In the genomic region with DNA sequence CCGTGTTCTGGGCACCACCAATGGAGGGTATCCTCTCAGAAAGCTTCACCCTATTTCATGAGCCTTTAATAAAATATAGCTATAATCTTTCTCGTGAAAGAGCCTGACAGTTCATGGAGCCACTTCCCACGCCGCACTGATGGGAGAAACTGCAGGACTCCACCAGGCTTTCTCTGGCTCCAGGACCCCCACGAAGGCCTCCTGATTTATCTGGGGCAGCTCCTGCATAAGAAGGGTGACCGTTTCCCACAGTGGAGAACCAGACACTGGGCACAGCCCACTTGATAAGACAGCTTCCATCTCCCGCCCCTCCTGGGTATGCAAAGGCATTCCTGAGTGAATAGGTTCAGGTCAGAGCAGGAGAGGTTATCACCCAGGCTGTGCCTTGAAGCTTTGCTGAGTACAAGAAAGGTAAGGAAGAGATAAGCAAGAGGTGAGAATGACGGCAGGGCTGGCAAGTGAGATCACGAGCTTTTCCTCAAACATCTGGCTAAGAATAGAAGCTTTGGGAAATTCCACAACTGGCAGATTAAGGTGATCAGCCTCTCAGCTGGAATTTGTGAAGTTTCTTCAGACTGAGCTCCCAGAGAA, we compare ENCODE assay signal across 20 cellular contexts.
"Had no signal": no experiment of that assay in that cellular context is flagged by ENCODE, and none has a peak within 500 bp of the region (broad histone marks: within the 10 kb centered on the region; RNA-seq: fewer than 3 reads in every experiment).

No MANE protein-coding gene starts in this region.

- DNase-seq: activated B cell treated with CpG ODN at 0.5 μM for 24 hours; activated CD4-positive, alpha-beta memory T cell treated with anti-CD3 and anti-CD28 coated beads, Interleukin-2, amount 10 ng/mL, durations not matched to agents 7 days and 5 days; activated CD4-positive, alpha-beta T cell treated with anti-CD3 and anti-CD28 coated beads for 4 hours; activated naive CD4-positive, alpha-beta T cell treated with Interleukin-2 at 50 U/mL for 16 hours; activated naive CD8-positive, alpha-beta T cell treated with anti-CD3 and anti-CD28 coated beads, Interleukin-2, amount 10 ng/mL, durations not matched to agents 7 days and 5 days; activated T-cell treated with anti-CD3 and anti-CD28 coated beads, Interleukin-2, amount 50 U/mL, for 1 hour; aorta; brain microvascular endothelial cell; cortex of kidney; kidney glomerular epithelial cell; midbrain; occipital lobe; stimulated activated CD4-positive, alpha-beta T cell treated with anti-CD3 and anti-CD28 coated beads, Interleukin-2, amount 100 ng/mL, for 24 hours; stimulated activated naive CD4-positive, alpha-beta T cell treated with Interleukin-2 at 50 U/mL for 16 hours; substantia nigra; T-cell; tibial artery had no signal

- H3K27me3 Mint-ChIP-seq: activated CD4-positive, alpha-beta memory T cell treated with anti-CD3 and anti-CD28 coated beads, Interleukin-2, amount 10 ng/mL, durations not matched to agents 7 days and 5 days had no signal

- H3K9me3 Mint-ChIP-seq: activated B cell treated with CpG ODN at 0.5 μM for 24 hours; activated naive CD8-positive, alpha-beta T cell treated with anti-CD3 and anti-CD28 coated beads, Interleukin-2, amount 10 ng/mL, durations not matched to agents 7 days and 5 days; activated T-helper 2 cell treated with anti-CD3 and anti-CD28 coated beads, Interferon-gamma antibody, Interleukin-2, Interleukin-4, amounts not matched to agents 10 μg/mL and 5 μg/mL and 100 μg/mL, durations not matched to agents 14 hours and 24 hours and 36 hours had no signal

- H3K27ac Mint-ChIP-seq: activated B cell treated with CpG ODN at 0.5 μM for 24 hours; activated CD4-positive, alpha-beta memory T cell treated with anti-CD3 and anti-CD28 coated beads, Interleukin-2, amount 10 ng/mL, durations not matched to agents 7 days and 5 days; activated naive CD8-positive, alpha-beta T cell treated with anti-CD3 and anti-CD28 coated beads, Interleukin-2, amount 10 ng/mL, durations not matched to agents 7 days and 5 days; activated T-helper 2 cell treated with anti-CD3 and anti-CD28 coated beads, Interferon-gamma antibody, Interleukin-2, Interleukin-4, amounts not matched to agents 10 μg/mL and 5 μg/mL and 100 μg/mL, durations not matched to agents 14 hours and 24 hours and 36 hours; T-cell had no signal

- FAIRE-seq: urothelium cell line had no signal

- H3K36me3 Mint-ChIP-seq: activated naive CD8-positive, alpha-beta T cell treated with anti-CD3 and anti-CD28 coated beads, Interleukin-2, amount 10 ng/mL, durations not matched to agents 7 days and 5 days; T-cell had no signal

- H3K4me3 Mint-ChIP-seq: activated B cell treated with CpG ODN at 0.5 μM for 24 hours; activated CD4-positive, alpha-beta memory T cell treated with anti-CD3 and anti-CD28 coated beads, Interleukin-2, amount 10 ng/mL, durations not matched to agents 7 days and 5 days; activated naive CD8-positive, alpha-beta T cell treated with anti-CD3 and anti-CD28 coated beads, Interleukin-2, amount 10 ng/mL, durations not matched to agents 7 days and 5 days; T-cell had no signal

- H3K4me1 Mint-ChIP-seq: activated B cell treated with CpG ODN at 0.5 μM for 24 hours; activated CD4-positive, alpha-beta memory T cell treated with anti-CD3 and anti-CD28 coated beads, Interleukin-2, amount 10 ng/mL, durations not matched to agents 7 days and 5 days; activated naive CD8-positive, alpha-beta T cell treated with anti-CD3 and anti-CD28 coated beads, Interleukin-2, amount 10 ng/mL, durations not matched to agents 7 days and 5 days; T-cell had no signal

- ATAC-seq: SK-N-SH treated with all-trans-retinoic acid at 6 μM for 48 hours, T-cell had no signal
